1 cellular context compared by ENCODE assay signal in genomic region chr19:13882841-13883240, GRCh38.
TF ChIP-seq lines count a peak whose summit lies in the region.

No MANE protein-coding gene starts in this region.

TF ChIP-seq in GM12878, 131 proteins besides CTCF, POLR2A, EP300 and RAD21:
- TF ChIP-seq BCL3 (IDR thresholded peaks at IDR 0.05; ENCODE audit: borderline replicate concordance, insufficient read depth, low read depth, low read length, poor library complexity, severe bottlenecking), result peak; percentile 41
- TF ChIP-seq NFYA (IDR thresholded peaks at IDR 0.05; ENCODE audit: borderline replicate concordance, low read depth, low read length), result no peak
- no peak for TF ChIP-seq POU2F2 (IDR thresholded peaks at IDR 0.05; ENCODE audit: borderline replicate concordance, low read depth, low read length)
